In the genomic region with DNA sequence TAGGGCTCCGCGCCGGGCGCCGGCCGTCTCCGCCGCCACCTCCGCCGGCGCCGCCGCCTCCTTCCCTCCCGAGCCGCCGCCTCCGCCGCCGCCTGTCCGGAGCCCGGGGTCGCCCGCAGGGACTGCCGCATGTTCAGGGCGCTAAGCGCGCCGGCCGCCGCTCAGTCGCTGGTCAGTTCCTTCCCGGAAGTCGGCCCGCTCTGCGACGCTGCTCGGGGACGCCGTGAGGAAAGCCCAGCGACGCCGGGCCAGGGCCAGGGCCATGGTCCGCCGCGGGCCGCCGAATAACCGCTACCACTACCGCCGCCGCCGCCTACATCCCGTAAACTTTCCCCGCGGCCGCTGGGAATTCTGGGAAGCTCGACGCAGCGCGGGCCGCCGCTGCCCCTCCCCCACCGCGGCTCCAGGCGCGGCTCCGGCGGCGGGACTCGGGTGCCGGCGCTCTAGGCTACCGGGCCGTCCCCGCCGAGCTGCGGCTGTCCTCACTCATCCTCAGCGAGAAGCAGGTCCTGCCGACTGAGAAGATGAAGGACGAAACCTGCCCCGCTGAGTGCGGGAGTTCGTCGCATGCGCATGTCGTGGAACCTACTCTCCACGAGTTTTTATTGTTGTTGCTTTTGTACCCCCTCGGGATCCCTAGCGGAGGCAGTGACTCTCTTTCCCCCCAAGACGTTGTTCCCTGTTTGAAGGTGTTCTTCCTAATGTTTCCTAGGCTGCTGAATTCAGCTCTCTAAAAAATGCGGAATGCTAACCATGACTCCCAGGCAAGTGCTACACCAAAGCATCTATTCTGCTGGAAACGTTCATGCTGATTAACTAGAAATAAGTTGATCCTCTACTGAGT, we compare ENCODE assay signal across 1 cellular context.
TF ChIP-seq lines count a peak whose summit lies in the region.

A gene (minus strand): TSS at position 299 of the 844 bp plus-strand sequence. CDS start 339 bp downstream, outside the sequence.

TF ChIP-seq in H1, 55 proteins besides CTCF, POLR2A, EP300 and RAD21:
- TF ChIP-seq, protein P1, sequence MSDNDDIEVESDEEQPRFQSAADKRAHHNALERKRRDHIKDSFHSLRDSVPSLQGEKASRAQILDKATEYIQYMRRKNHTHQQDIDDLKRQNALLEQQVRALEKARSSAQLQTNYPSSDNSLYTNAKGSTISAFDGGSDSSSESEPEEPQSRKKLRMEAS (IDR thresholded peaks at IDR 0.05) = peak; percentile 61; the same call in 1 of the 2 replicates
- TF ChIP-seq TCF12 (IDR thresholded peaks at IDR 0.05; ENCODE audit: low read depth, low read length) = 0 out of 2 replicates have a peak, but pooled peaks have one; percentile 9
- TF ChIP-seq RBBP5 (IDR thresholded peaks at IDR 0.05; ENCODE audit: borderline replicate concordance, low read depth, low read length) = peak; percentile 98; the same call in 1 of the 2 replicates
- TF ChIP-seq NANOG (IDR thresholded peaks at IDR 0.05; ENCODE audit: insufficient read depth, low read depth, low read length, poor library complexity, severe bottlenecking) = no peak
- no peak for TF ChIP-seq JUND (IDR thresholded peaks at IDR 0.05; ENCODE audit: low read length)
- TF ChIP-seq KDM4A (IDR thresholded peaks at IDR 0.05; ENCODE audit: low read depth, low read length, severe bottlenecking) = peak; percentile 83
- no peak for TF ChIP-seq SAP30 (IDR thresholded peaks at IDR 0.05; ENCODE audit: insufficient read depth, insufficient replicate concordance, low read length)
- TF ChIP-seq BRCA1 (IDR thresholded peaks at IDR 0.05; ENCODE audit: low read depth, low read length) = no peak
- TF ChIP-seq TBP (IDR thresholded peaks at IDR 0.05; ENCODE audit: low read depth, low read length) = peak; percentile 86
- TF ChIP-seq TAF7 (optimal IDR thresholded peaks at IDR 0.05; ENCODE audit: borderline replicate concordance, low read depth, low read length) = peak; percentile 91
- TF ChIP-seq KDM1A (IDR thresholded peaks at IDR 0.05; ENCODE audit: borderline replicate concordance, low read length) = 0 out of 2 replicates have a peak, but pooled peaks have one; percentile 18
- peak; percentile 97 for TF ChIP-seq ASH2L (IDR thresholded peaks at IDR 0.05; ENCODE audit: low read length)
- peak; percentile 78 for TF ChIP-seq PHF8 (conservative IDR thresholded peaks at IDR 0.05; ENCODE audit: low read depth, low read length)
- TF ChIP-seq POLR2AphosphoS5 (IDR thresholded peaks at IDR 0.05; ENCODE audit: low read depth, low read length) = peak; percentile 98
- peak; percentile 97 for TF ChIP-seq TAF1 (IDR thresholded peaks at IDR 0.05; ENCODE audit: low read depth, low read length)
- TF ChIP-seq, protein P2, sequence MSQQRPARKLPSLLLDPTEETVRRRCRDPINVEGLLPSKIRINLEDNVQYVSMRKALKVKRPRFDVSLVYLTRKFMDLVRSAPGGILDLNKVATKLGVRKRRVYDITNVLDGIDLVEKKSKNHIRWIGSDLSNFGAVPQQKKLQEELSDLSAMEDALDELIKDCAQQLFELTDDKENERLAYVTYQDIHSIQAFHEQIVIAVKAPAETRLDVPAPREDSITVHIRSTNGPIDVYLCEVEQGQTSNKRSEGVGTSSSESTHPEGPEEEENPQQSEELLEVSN (IDR thresholded peaks at IDR 0.05) = peak; percentile 56
- TF ChIP-seq HDAC2 (IDR thresholded peaks at IDR 0.05; ENCODE audit: borderline replicate concordance in 1 of 2, low read depth in 2 of 2, low read length in 2 of 2) = no peak; a peak in 1 of 4 replicates
- TF ChIP-seq, protein P3, sequence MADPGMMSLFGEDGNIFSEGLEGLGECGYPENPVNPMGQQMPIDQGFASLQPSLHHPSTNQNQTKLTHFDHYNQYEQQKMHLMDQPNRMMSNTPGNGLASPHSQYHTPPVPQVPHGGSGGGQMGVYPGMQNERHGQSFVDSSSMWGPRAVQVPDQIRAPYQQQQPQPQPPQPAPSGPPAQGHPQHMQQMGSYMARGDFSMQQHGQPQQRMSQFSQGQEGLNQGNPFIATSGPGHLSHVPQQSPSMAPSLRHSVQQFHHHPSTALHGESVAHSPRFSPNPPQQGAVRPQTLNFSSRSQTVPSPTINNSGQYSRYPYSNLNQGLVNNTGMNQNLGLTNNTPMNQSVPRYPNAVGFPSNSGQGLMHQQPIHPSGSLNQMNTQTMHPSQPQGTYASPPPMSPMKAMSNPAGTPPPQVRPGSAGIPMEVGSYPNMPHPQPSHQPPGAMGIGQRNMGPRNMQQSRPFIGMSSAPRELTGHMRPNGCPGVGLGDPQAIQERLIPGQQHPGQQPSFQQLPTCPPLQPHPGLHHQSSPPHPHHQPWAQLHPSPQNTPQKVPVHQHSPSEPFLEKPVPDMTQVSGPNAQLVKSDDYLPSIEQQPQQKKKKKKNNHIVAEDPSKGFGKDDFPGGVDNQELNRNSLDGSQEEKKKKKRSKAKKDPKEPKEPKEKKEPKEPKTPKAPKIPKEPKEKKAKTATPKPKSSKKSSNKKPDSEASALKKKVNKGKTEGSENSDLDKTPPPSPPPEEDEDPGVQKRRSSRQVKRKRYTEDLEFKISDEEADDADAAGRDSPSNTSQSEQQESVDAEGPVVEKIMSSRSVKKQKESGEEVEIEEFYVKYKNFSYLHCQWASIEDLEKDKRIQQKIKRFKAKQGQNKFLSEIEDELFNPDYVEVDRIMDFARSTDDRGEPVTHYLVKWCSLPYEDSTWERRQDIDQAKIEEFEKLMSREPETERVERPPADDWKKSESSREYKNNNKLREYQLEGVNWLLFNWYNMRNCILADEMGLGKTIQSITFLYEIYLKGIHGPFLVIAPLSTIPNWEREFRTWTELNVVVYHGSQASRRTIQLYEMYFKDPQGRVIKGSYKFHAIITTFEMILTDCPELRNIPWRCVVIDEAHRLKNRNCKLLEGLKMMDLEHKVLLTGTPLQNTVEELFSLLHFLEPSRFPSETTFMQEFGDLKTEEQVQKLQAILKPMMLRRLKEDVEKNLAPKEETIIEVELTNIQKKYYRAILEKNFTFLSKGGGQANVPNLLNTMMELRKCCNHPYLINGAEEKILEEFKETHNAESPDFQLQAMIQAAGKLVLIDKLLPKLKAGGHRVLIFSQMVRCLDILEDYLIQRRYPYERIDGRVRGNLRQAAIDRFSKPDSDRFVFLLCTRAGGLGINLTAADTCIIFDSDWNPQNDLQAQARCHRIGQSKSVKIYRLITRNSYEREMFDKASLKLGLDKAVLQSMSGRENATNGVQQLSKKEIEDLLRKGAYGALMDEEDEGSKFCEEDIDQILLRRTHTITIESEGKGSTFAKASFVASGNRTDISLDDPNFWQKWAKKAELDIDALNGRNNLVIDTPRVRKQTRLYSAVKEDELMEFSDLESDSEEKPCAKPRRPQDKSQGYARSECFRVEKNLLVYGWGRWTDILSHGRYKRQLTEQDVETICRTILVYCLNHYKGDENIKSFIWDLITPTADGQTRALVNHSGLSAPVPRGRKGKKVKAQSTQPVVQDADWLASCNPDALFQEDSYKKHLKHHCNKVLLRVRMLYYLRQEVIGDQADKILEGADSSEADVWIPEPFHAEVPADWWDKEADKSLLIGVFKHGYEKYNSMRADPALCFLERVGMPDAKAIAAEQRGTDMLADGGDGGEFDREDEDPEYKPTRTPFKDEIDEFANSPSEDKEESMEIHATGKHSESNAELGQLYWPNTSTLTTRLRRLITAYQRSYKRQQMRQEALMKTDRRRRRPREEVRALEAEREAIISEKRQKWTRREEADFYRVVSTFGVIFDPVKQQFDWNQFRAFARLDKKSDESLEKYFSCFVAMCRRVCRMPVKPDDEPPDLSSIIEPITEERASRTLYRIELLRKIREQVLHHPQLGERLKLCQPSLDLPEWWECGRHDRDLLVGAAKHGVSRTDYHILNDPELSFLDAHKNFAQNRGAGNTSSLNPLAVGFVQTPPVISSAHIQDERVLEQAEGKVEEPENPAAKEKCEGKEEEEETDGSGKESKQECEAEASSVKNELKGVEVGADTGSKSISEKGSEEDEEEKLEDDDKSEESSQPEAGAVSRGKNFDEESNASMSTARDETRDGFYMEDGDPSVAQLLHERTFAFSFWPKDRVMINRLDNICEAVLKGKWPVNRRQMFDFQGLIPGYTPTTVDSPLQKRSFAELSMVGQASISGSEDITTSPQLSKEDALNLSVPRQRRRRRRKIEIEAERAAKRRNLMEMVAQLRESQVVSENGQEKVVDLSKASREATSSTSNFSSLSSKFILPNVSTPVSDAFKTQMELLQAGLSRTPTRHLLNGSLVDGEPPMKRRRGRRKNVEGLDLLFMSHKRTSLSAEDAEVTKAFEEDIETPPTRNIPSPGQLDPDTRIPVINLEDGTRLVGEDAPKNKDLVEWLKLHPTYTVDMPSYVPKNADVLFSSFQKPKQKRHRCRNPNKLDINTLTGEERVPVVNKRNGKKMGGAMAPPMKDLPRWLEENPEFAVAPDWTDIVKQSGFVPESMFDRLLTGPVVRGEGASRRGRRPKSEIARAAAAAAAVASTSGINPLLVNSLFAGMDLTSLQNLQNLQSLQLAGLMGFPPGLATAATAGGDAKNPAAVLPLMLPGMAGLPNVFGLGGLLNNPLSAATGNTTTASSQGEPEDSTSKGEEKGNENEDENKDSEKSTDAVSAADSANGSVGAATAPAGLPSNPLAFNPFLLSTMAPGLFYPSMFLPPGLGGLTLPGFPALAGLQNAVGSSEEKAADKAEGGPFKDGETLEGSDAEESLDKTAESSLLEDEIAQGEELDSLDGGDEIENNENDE (IDR thresholded peaks at IDR 0.05; ENCODE audit: insufficient replicate concordance, low read length) = no peak
- TF ChIP-seq CHD2 (IDR thresholded peaks at IDR 0.05; ENCODE audit: low read length) = peak; percentile 16; the same call in 1 of the 2 replicates
- TF ChIP-seq TEAD4 (IDR thresholded peaks at IDR 0.05; ENCODE audit: low read depth, low read length) = peak; percentile 44; the same call in 1 of the 2 replicates
TF ChIP-seq in H1: peak in this region for 14.
